ENCODE assay signal across 1 cellular context in the genomic region with DNA sequence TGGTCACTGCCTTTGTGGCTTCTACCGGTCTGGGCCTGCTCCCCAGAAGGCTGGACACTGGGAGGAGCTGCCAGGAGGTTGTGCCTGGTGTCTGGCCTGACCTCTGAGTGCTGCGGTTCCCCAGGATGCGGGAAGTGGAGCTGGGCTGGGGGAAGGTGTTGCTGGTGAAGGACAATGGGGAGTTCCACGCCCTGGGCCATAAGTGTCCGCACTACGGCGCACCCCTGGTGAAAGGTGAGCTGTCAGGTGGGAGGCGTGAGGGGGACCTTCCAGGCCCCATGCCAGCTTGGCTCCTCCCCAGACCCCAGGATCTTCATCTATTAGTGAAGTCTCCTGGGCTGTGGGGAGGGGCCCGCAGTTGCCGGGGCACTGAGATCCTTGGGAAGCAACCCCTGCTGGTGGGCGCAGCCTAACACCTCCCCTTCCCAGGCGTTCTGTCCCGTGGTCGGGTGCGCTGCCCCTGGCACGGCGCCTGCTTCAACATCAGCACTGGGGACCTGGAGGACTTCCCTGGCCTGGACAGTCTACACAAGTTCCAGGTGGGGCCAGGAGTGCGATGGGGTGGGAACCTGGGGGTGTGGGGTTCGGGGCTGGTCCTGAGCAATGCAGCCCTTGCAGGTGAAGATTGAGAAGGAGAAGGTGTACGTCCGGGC.
TF ChIP-seq lines count a peak whose summit lies in the region.

No MANE protein-coding gene starts in this region.

TF ChIP-seq in HepG2, 621 proteins besides CTCF, POLR2A, EP300 and RAD21:
- TF ChIP-seq AGO2 (optimal IDR thresholded peaks at IDR 0.05; ENCODE audit: low read depth, low read length) (peak; percentile 36), PAWR (CRISPR knock-in tag; IDR thresholded peaks at IDR 0.05; ENCODE audit: borderline replicate concordance) (no peak), AKAP8 (CRISPR knock-in tag; IDR thresholded peaks at IDR 0.05) (0 out of 2 replicates have a peak, but pooled peaks have one; percentile 27)
TF ChIP-seq in HepG2: peak in this region for 2.
